In genomic region chr2:232928564-232929302, GRCh38 we compare ENCODE assay signal across 9 cellular contexts. TPM values are rescaled to one million over a fixed set of nuclear protein-coding genes. Genes with fewer than 3 reads are reported as not detected.
DNase-seq lines count a peak whose midpoint lies in the region; ATAC-seq and TF ChIP-seq lines count a peak whose summit lies in the region.
"Had no signal": no experiment of that assay in that cellular context is flagged by ENCODE, and none has a peak within 500 bp of the region (broad histone marks: within the 10 kb centered on the region; RNA-seq: fewer than 3 reads in every experiment).

No MANE protein-coding gene starts in this region.

- H3K36me3 Mint-ChIP-seq in CD4-positive, CD25-positive, alpha-beta regulatory T cell: peaks cover 4% of the 10 kb centered on the region

- no peak for ATAC-seq in CD4-positive, CD25-positive, alpha-beta regulatory T cell (ENCODE audit: low read depth in 2 of 2)
- no peak for ATAC-seq in GM18909 (IDR thresholded peaks at IDR 0.05; ENCODE audit: poor library complexity, unreplicated experiment)

- H3K9me2 ChIP-seq in neural cell (ENCODE audit: insufficient read depth, low read length): no peaks in the 10 kb centered on the region

- peaks cover 32% of the 10 kb centered on the region for H3K27me3 ChIP-seq in CD4-positive, CD25-positive, alpha-beta regulatory T cell (ENCODE audit: control insufficient read depth, insufficient read depth, low read length)
- H3K27me3 ChIP-seq in ectodermal cell (ENCODE audit: control insufficient read depth, insufficient read depth, low read length, poor library complexity, severe bottlenecking) (peaks cover 76% of the 10 kb centered on the region), neural cell (ENCODE audit: insufficient read depth, low read depth, low read length) (peaks cover 61% of the 10 kb centered on the region)

- H3K4me3 Mint-ChIP-seq in CD4-positive, CD25-positive, alpha-beta regulatory T cell: peak overlapping the region in 3 of 4 donors; percentile 50 to 73 (median 54)

- H3K4me1 Mint-ChIP-seq in CD4-positive, CD25-positive, alpha-beta regulatory T cell: peaks cover 0 to 24% (median 0%) of the 10 kb centered on the region in 4 donors

- H3K27ac Mint-ChIP-seq in CD4-positive, CD25-positive, alpha-beta regulatory T cell: peak overlapping the region in 1 of 3 donors; percentile 79

- H3K4me3 ChIP-seq in CD4-positive, CD25-positive, alpha-beta regulatory T cell (ENCODE audit: low read depth, low read length): no peak overlapping the region
- H3K4me3 ChIP-seq in ectodermal cell (ENCODE audit: insufficient read depth, low read depth, low read length): peak overlapping the region; percentile 46
- peak overlapping the region; percentile 64 for H3K4me3 ChIP-seq in neural cell (ENCODE audit: low read length)

- no peaks in the 10 kb centered on the region for H4K20me1 ChIP-seq in neural cell (ENCODE audit: insufficient read depth)

- no peaks in the 10 kb centered on the region for H3F3A ChIP-seq in neural cell (ENCODE audit: insufficient read depth, low read length, poor library complexity, severe bottlenecking)

- 6% methylated on average over 55 of the region's 55 CpGs for WGBS in ectodermal cell, 2 experiments

- H3K9ac ChIP-seq in neural cell (ENCODE audit: low read length): peak overlapping the region; percentile 41

- no peak overlapping the region for H2AFZ ChIP-seq in neural cell (ENCODE audit: low read depth, low read length)

- TF ChIP-seq EP300 in Ishikawa (IDR thresholded peaks at IDR 0.05; ENCODE audit: borderline replicate concordance) (no peak), neural cell (conservative IDR thresholded peaks at IDR 0.05; ENCODE audit: poor library complexity, severe bottlenecking) (no peak)

- no peaks in the 10 kb centered on the region for H3K79me2 ChIP-seq in neural cell (replicated peaks; ENCODE audit: insufficient read depth, low read length)

- H3K9me3 ChIP-seq in CD4-positive, CD25-positive, alpha-beta regulatory T cell (ENCODE audit: control insufficient read depth in 2 of 2, low read length in 2 of 2): no peaks in the 10 kb centered on the region
- H3K9me3 ChIP-seq in ectodermal cell (ENCODE audit: control insufficient read depth, low read length): no peaks in the 10 kb centered on the region
- H3K9me3 ChIP-seq in neural cell (ENCODE audit: low read length): no peaks in the 10 kb centered on the region

- peaks cover 71% of the 10 kb centered on the region for H3K27me3 Mint-ChIP-seq in CD4-positive, CD25-positive, alpha-beta regulatory T cell

- DNase-seq in CD4-positive, CD25-positive, alpha-beta regulatory T cell: no peak
- DNase-seq in cerebellar cortex (ENCODE audit: low spot score) (no peak), putamen (ENCODE audit: low spot score) (no peak)
- DNase-seq in effector CD8-positive, alpha-beta T cell (lab: John Stamatoyannopoulos, UW): no peak
- DNase-seq: activated CD4-positive, CD25-positive, alpha-beta regulatory T cell treated with anti-CD3 and anti-CD28 coated beads, Interleukin-2, amount 50 U/mL, for 72 hours had no signal

- H3K4me1 ChIP-seq in CD4-positive, CD25-positive, alpha-beta regulatory T cell (ENCODE audit: control insufficient read depth, insufficient read depth, low read length, poor library complexity, severe bottlenecking): peaks cover 8% of the 10 kb centered on the region
- peaks cover 15% of the 10 kb centered on the region for H3K4me1 ChIP-seq in ectodermal cell (ENCODE audit: control insufficient read depth, insufficient read depth, low read length)

- no peak overlapping the region for H3K4me2 ChIP-seq in neural cell (ENCODE audit: low read length)

- TF ChIP-seq CTCF in neural cell (IDR thresholded peaks at IDR 0.05; ENCODE audit: poor library complexity, severe bottlenecking): no peak

- H3K36me3 ChIP-seq in CD4-positive, CD25-positive, alpha-beta regulatory T cell (ENCODE audit: control insufficient read depth, insufficient read depth, low read length): no peaks in the 10 kb centered on the region
- H3K36me3 ChIP-seq in ectodermal cell (ENCODE audit: control insufficient read depth, insufficient read depth, low read length): no peaks in the 10 kb centered on the region
- no peaks in the 10 kb centered on the region for H3K36me3 ChIP-seq in neural cell (ENCODE audit: insufficient read depth, low read length)

- TF ChIP-seq RAD21 in Ishikawa (IDR thresholded peaks at IDR 0.05; ENCODE audit: low read depth) (no peak), neural cell (conservative IDR thresholded peaks at IDR 0.05) (no peak)

- peaks cover 0 to 8% (median 0%) of the 10 kb centered on the region in 7 donors for H3K9me3 Mint-ChIP-seq in CD4-positive, CD25-positive, alpha-beta regulatory T cell

- H3K27ac ChIP-seq in CD4-positive, CD25-positive, alpha-beta regulatory T cell (ENCODE audit: insufficient read depth, low read length, poor library complexity, severe bottlenecking): no peak overlapping the region
- no peak overlapping the region for H3K27ac ChIP-seq in ectodermal cell (ENCODE audit: insufficient read depth, low read depth, low read length, poor library complexity, severe bottlenecking)
- H3K27ac ChIP-seq in neural cell (ENCODE audit: low read length): no peak overlapping the region

TF ChIP-seq in Ishikawa, 13 proteins besides CTCF, POLR2A, EP300 and RAD21:
- TF ChIP-seq FOXM1 (IDR thresholded peaks at IDR 0.05; ENCODE audit: borderline replicate concordance, low read depth): no peak
- TF ChIP-seq ZBTB7A (IDR thresholded peaks at IDR 0.05; ENCODE audit: low read depth): peak; percentile 77; the same call in 1 of the 2 replicates

TF ChIP-seq in neural cell, 6 proteins besides CTCF, POLR2A, EP300 and RAD21:
- TF ChIP-seq EZH2 (IDR thresholded peaks at IDR 0.05; ENCODE audit: borderline replicate concordance, insufficient read depth, low read length, poor library complexity, severe bottlenecking): no peak

RNA-seq across cellular contexts. Expression of gene SNORC, which starts 58.7 kb away (rescaled TPM):
- 1.3 TPM for total RNA-seq in CD4-positive, CD25-positive, alpha-beta regulatory T cell
- under 1 TPM in 2 of 4 donors, not detected in 2; 0.10 to 0.15 TPM for polyA plus RNA-seq in CD4-positive, CD25-positive, alpha-beta regulatory T cell
- 0.89 TPM for polyA plus RNA-seq in ectodermal cell (2013, experiment 1 of 4)
- 0.78 TPM for polyA plus RNA-seq in ectodermal cell (2013, experiment 2 of 4)
- polyA plus RNA-seq in ectodermal cell (2013, experiment 3 of 4): 1.0 TPM
- polyA plus RNA-seq in ectodermal cell (2013, experiment 4 of 4): 0.97 TPM
- polyA plus RNA-seq in neural cell: 0.68 and 4.2 TPM in 2 replicates
- 2.3 and 2.9 TPM in 2 replicates for polyA minus RNA-seq in neural cell
